In genomic region chr11:95308512-95309035, GRCh38 we compare ENCODE assay signal across 25 cellular contexts.
"Had no signal": no experiment of that assay in that cellular context is flagged by ENCODE, and none has a peak within 500 bp of the region (broad histone marks: within the 10 kb centered on the region; RNA-seq: fewer than 3 reads in every experiment).

No MANE protein-coding gene starts in this region.

- ATAC-seq: activated CD8-positive, alpha-beta memory T cell treated with anti-CD3 and anti-CD28 coated beads, Interleukin-2, amount 10 ng/mL, durations not matched to agents 7 days and 5 days; activated CD8-positive, alpha-beta T cell treated with anti-CD3 and anti-CD28 coated beads for 36 hours; activated naive CD4-positive, alpha-beta T cell treated with anti-CD3 and anti-CD28 coated beads, Interleukin-2, amount 50 U/mL, for 72 hours; effector memory CD8-positive, alpha-beta T cell; left lobe of liver; lower lobe of right lung; naive thymus-derived CD4-positive, alpha-beta T cell; sciatic nerve; stimulated activated effector memory CD8-positive, alpha-beta T cell treated with anti-CD3 and anti-CD28 coated beads, Interleukin-12 subunit alpha, Interleukin-12 subunit beta, amount 100 ng/mL, for 72 hours; stimulated activated naive CD8-positive, alpha-beta T cell treated with anti-CD3 and anti-CD28 coated beads, Interleukin-15, amount 100 ng/mL, for 72 hours had no signal

- H3K9me3 Mint-ChIP-seq: activated CD4-positive, alpha-beta T cell treated with anti-CD3 and anti-CD28 coated beads, Interleukin-2, amount 10 ng/mL, durations not matched to agents 24 days and 14 days; activated CD8-positive, alpha-beta T cell treated with anti-CD3 and anti-CD28 coated beads for 36 hours; activated T-helper 1 cell treated with anti-CD3 and anti-CD28 coated beads, Interleukin-12 subunit alpha, Interleukin-12 subunit beta, Interleukin-2, Interleukin-4 antibody, amounts not matched to agents 30 ng/mL and 10 ng/mL and 1 ng/mL, durations not matched to agents 14 hours and 24 hours and 36 hours; central memory CD8-positive, alpha-beta T cell; effector memory CD8-positive, alpha-beta T cell; stimulated activated effector memory CD8-positive, alpha-beta T cell treated with anti-CD3 and anti-CD28 coated beads, Interleukin-12 subunit alpha, Interleukin-12 subunit beta, amount 100 ng/mL, for 72 hours; T-helper 1 cell treated with Interleukin-12 subunit alpha and Interleukin-12 subunit beta and Interleukin-4 antibody, amounts not matched to agents 30 μg/mL and 1 μg/mL, for 36 hours had no signal

- DNase-seq: activated CD4-positive, alpha-beta T cell treated with anti-CD3 and anti-CD28 coated beads, Interleukin-2, amount 10 ng/mL, durations not matched to agents 24 days and 14 days; activated CD8-positive, alpha-beta memory T cell treated with anti-CD3 and anti-CD28 coated beads, Interleukin-2, amount 10 ng/mL, durations not matched to agents 7 days and 5 days; activated CD8-positive, alpha-beta T cell treated with anti-CD3 and anti-CD28 coated beads for 36 hours; activated gamma-delta T cell treated with Interleukin-2 at 50 U/mL for 16 hours; activated T-cell treated with anti-CD3 and anti-CD28 coated beads for 4 hours; dorsolateral prefrontal cortex; effector memory CD8-positive, alpha-beta T cell; esophagus squamous epithelium; kidney; lower lobe of right lung; occipital lobe; small intestine; stimulated activated CD4-positive, alpha-beta T cell treated with anti-CD3 and anti-CD28 coated beads, Interleukin-2, amount 100 ng/mL, for 24 hours; stimulated activated naive CD8-positive, alpha-beta T cell treated with anti-CD3 and anti-CD28 coated beads, Interleukin-15, amount 100 ng/mL, for 72 hours; T1000; tibial artery had no signal

- H3K27me3 Mint-ChIP-seq: activated CD4-positive, alpha-beta T cell treated with anti-CD3 and anti-CD28 coated beads, Interleukin-2, amount 10 ng/mL, durations not matched to agents 24 days and 14 days; activated CD8-positive, alpha-beta memory T cell treated with anti-CD3 and anti-CD28 coated beads, Interleukin-2, amount 10 ng/mL, durations not matched to agents 7 days and 5 days; activated CD8-positive, alpha-beta T cell treated with anti-CD3 and anti-CD28 coated beads for 36 hours; central memory CD8-positive, alpha-beta T cell; naive thymus-derived CD4-positive, alpha-beta T cell; stimulated activated naive CD8-positive, alpha-beta T cell treated with anti-CD3 and anti-CD28 coated beads, Interleukin-15, amount 100 ng/mL, for 72 hours had no signal

- H3K27ac Mint-ChIP-seq: activated CD4-positive, alpha-beta T cell treated with anti-CD3 and anti-CD28 coated beads, Interleukin-2, amount 10 ng/mL, durations not matched to agents 24 days and 14 days; activated CD8-positive, alpha-beta memory T cell treated with anti-CD3 and anti-CD28 coated beads, Interleukin-2, amount 10 ng/mL, durations not matched to agents 7 days and 5 days; activated CD8-positive, alpha-beta T cell treated with anti-CD3 and anti-CD28 coated beads for 36 hours; activated naive CD4-positive, alpha-beta T cell treated with anti-CD3 and anti-CD28 coated beads, Interleukin-2, amount 50 U/mL, for 72 hours; activated T-helper 1 cell treated with anti-CD3 and anti-CD28 coated beads, Interleukin-12 subunit alpha, Interleukin-12 subunit beta, Interleukin-2, Interleukin-4 antibody, amounts not matched to agents 30 ng/mL and 10 ng/mL and 1 ng/mL, durations not matched to agents 14 hours and 24 hours and 36 hours; effector memory CD8-positive, alpha-beta T cell; stimulated activated effector memory CD8-positive, alpha-beta T cell treated with anti-CD3 and anti-CD28 coated beads, Interleukin-12 subunit alpha, Interleukin-12 subunit beta, amount 100 ng/mL, for 72 hours; stimulated activated naive CD8-positive, alpha-beta T cell treated with anti-CD3 and anti-CD28 coated beads, Interleukin-15, amount 100 ng/mL, for 72 hours; T-helper 1 cell treated with Interleukin-12 subunit alpha and Interleukin-12 subunit beta and Interleukin-4 antibody, amounts not matched to agents 30 μg/mL and 1 μg/mL, for 36 hours had no signal

- H3K4me3 ChIP-seq: dorsolateral prefrontal cortex, esophagus squamous epithelium, lower lobe of right lung, tibial artery had no signal

- H3K36me3 Mint-ChIP-seq: activated CD8-positive, alpha-beta memory T cell treated with anti-CD3 and anti-CD28 coated beads, Interleukin-2, amount 10 ng/mL, durations not matched to agents 7 days and 5 days; stimulated activated effector memory CD8-positive, alpha-beta T cell treated with anti-CD3 and anti-CD28 coated beads, Interleukin-12 subunit alpha, Interleukin-12 subunit beta, amount 100 ng/mL, for 72 hours had no signal

- H3K4me1 Mint-ChIP-seq: activated CD8-positive, alpha-beta memory T cell treated with anti-CD3 and anti-CD28 coated beads, Interleukin-2, amount 10 ng/mL, durations not matched to agents 7 days and 5 days; central memory CD8-positive, alpha-beta T cell; stimulated activated effector memory CD8-positive, alpha-beta T cell treated with anti-CD3 and anti-CD28 coated beads, Interleukin-12 subunit alpha, Interleukin-12 subunit beta, amount 100 ng/mL, for 72 hours had no signal

- H3K4me3 Mint-ChIP-seq: activated CD4-positive, alpha-beta T cell treated with anti-CD3 and anti-CD28 coated beads, Interleukin-2, amount 10 ng/mL, durations not matched to agents 24 days and 14 days; activated CD8-positive, alpha-beta memory T cell treated with anti-CD3 and anti-CD28 coated beads, Interleukin-2, amount 10 ng/mL, durations not matched to agents 7 days and 5 days; activated CD8-positive, alpha-beta T cell treated with anti-CD3 and anti-CD28 coated beads for 36 hours; activated T-helper 1 cell treated with anti-CD3 and anti-CD28 coated beads, Interleukin-12 subunit alpha, Interleukin-12 subunit beta, Interleukin-2, Interleukin-4 antibody, amounts not matched to agents 30 ng/mL and 10 ng/mL and 1 ng/mL, durations not matched to agents 14 hours and 24 hours and 36 hours; central memory CD8-positive, alpha-beta T cell; effector memory CD8-positive, alpha-beta T cell; neural crest cell; stimulated activated effector memory CD8-positive, alpha-beta T cell treated with anti-CD3 and anti-CD28 coated beads, Interleukin-12 subunit alpha, Interleukin-12 subunit beta, amount 100 ng/mL, for 72 hours; stimulated activated naive CD8-positive, alpha-beta T cell treated with anti-CD3 and anti-CD28 coated beads, Interleukin-15, amount 100 ng/mL, for 72 hours; T-helper 1 cell treated with Interleukin-12 subunit alpha and Interleukin-12 subunit beta and Interleukin-4 antibody, amounts not matched to agents 30 μg/mL and 1 μg/mL, for 36 hours had no signal
